In genomic region chr16:46573008-46573833, GRCh38 we compare ENCODE assay signal across 11 cellular contexts. TPM values are rescaled to one million over a fixed set of nuclear protein-coding genes. Genes with fewer than 3 reads are reported as not detected.
DNase-seq lines count a peak whose midpoint lies in the region; FAIRE-seq and TF ChIP-seq lines count a peak whose summit lies in the region.
"Had no signal": no experiment of that assay in that cellular context is flagged by ENCODE, and none has a peak within 500 bp of the region (broad histone marks: within the 10 kb centered on the region; RNA-seq: fewer than 3 reads in every experiment).

No MANE protein-coding gene starts in this region.

- no peaks in the 10 kb centered on the region for H3K36me3 ChIP-seq in astrocyte (ENCODE audit: insufficient read depth, low read length)
- H3K36me3 ChIP-seq: heart right ventricle had no signal

- no peak overlapping the region for H3K27ac ChIP-seq in astrocyte (ENCODE audit: low read depth, low read length)
- H3K27ac ChIP-seq: heart right ventricle had no signal

- no peaks in the 10 kb centered on the region for H3K79me2 ChIP-seq in astrocyte (ENCODE audit: insufficient read depth, low read length)

- no peaks in the 10 kb centered on the region for H4K20me1 ChIP-seq in astrocyte (ENCODE audit: insufficient read depth, low read length)

- in situ Hi-C loops in KBM-7 (cut with MboI; ENCODE audit: low pct_unique_long_range_greater_than_20kb, low sequenced_read_pairs): no loop called here

- H3K9ac ChIP-seq in astrocyte (ENCODE audit: low read length): no peak overlapping the region

- H3K4me1 ChIP-seq in astrocyte (ENCODE audit: insufficient read depth, low read length): peaks cover 7% of the 10 kb centered on the region
- H3K4me1 ChIP-seq: heart right ventricle had no signal

- H2AFZ ChIP-seq in astrocyte (ENCODE audit: low read depth, low read length): no peak overlapping the region

- H3K27me3 Mint-ChIP-seq in astrocyte (ENCODE audit: low read depth, unreplicated experiment): no peaks in the 10 kb centered on the region
- H3K27me3 Mint-ChIP-seq in type B pancreatic cell: no peaks in the 10 kb centered on the region
- H3K27me3 Mint-ChIP-seq: activated naive CD8-positive, alpha-beta T cell treated with anti-CD3 and anti-CD28 coated beads, Interleukin-2, amount 50 U/mL, for 24 hours had no signal

- DNase-seq in ELF-1 (ENCODE audit: low read depth, low spot score): peak; percentile 79
- peak; percentile 57 for DNase-seq in KBM-7
- peak; percentile 37 for DNase-seq in astrocyte (ENCODE audit: low read depth)
- peak; percentile 10 for DNase-seq in myocyte (ENCODE audit: low read depth)
- no peak for DNase-seq in NCI-H1436 treated with DMSO at 0.1 percent for 48 hours (lab: John Stamatoyannopoulos, UW)
- no peak for DNase-seq in type B pancreatic cell (ENCODE audit: extremely low spot score, unreplicated experiment)
- no peak for DNase-seq in DMS 273 treated with DMSO at 0.1 percent for 48 hours (lab: John Stamatoyannopoulos, UW)
- DNase-seq in lower leg skin (ENCODE audit: low spot score in 2 of 2): no peak
- DNase-seq: activated CD4-positive, CD25-positive, alpha-beta regulatory T cell; activated naive CD8-positive, alpha-beta T cell treated with anti-CD3 and anti-CD28 coated beads, Interleukin-2, amount 50 U/mL, for 24 hours; heart right ventricle had no signal

- H3K27me3 ChIP-seq in astrocyte (ENCODE audit: insufficient read depth, low read length): no peaks in the 10 kb centered on the region

- H3K4me3 Mint-ChIP-seq in astrocyte (ENCODE audit: unreplicated experiment) (no peak overlapping the region), type B pancreatic cell (no peak overlapping the region)
- H3K4me3 Mint-ChIP-seq: activated naive CD8-positive, alpha-beta T cell treated with anti-CD3 and anti-CD28 coated beads, Interleukin-2, amount 50 U/mL, for 24 hours had no signal

- H3K4me2 ChIP-seq in astrocyte (ENCODE audit: low read length): peak overlapping the region; percentile 36

- peaks cover 2% of the 10 kb centered on the region for H3K9me3 ChIP-seq in astrocyte (ENCODE audit: insufficient read depth, low read depth, low read length)

- FAIRE-seq in astrocyte (lab: Jason Lieb, UNC): no peak

- intact Hi-C loops in lower leg skin (cut with DNase I; ENCODE audit: low total_unique reads): no loop called here

- H3K4me1 Mint-ChIP-seq in astrocyte (ENCODE audit: low read depth, unreplicated experiment): peaks cover 8% of the 10 kb centered on the region
- no peaks in the 10 kb centered on the region for H3K4me1 Mint-ChIP-seq in type B pancreatic cell (ENCODE audit: unreplicated experiment)

- peak overlapping the region; percentile 26 for H3K27ac Mint-ChIP-seq in astrocyte (ENCODE audit: unreplicated experiment)
- no peak overlapping the region for H3K27ac Mint-ChIP-seq in type B pancreatic cell
- H3K27ac Mint-ChIP-seq: activated naive CD8-positive, alpha-beta T cell treated with anti-CD3 and anti-CD28 coated beads, Interleukin-2, amount 50 U/mL, for 24 hours had no signal

- H3K36me3 Mint-ChIP-seq in astrocyte (ENCODE audit: low read depth, unreplicated experiment) (no peaks in the 10 kb centered on the region), type B pancreatic cell (no peaks in the 10 kb centered on the region)

- no peak overlapping the region for H3K4me3 ChIP-seq in astrocyte (ENCODE audit: insufficient read depth, low read depth, low read length)
- H3K4me3 ChIP-seq in lower leg skin (ENCODE audit: low read depth, poor library complexity, severe bottlenecking): no peak overlapping the region
- H3K4me3 ChIP-seq: heart right ventricle had no signal

- 64 to 66% methylated on average over 27 of the region's 27 CpGs for WGBS in lower leg skin, 2 donors

- TF ChIP-seq POLR2A in lower leg skin (IDR thresholded peaks at IDR 0.05): no peak

- H3K9me3 Mint-ChIP-seq in astrocyte (ENCODE audit: unreplicated experiment): peaks cover 8% of the 10 kb centered on the region
- H3K9me3 Mint-ChIP-seq in type B pancreatic cell: no peaks in the 10 kb centered on the region
- H3K9me3 Mint-ChIP-seq: activated naive CD8-positive, alpha-beta T cell treated with anti-CD3 and anti-CD28 coated beads, Interleukin-2, amount 50 U/mL, for 24 hours had no signal

- TF ChIP-seq CTCF in astrocyte (IDR thresholded peaks at IDR 0.05; ENCODE audit: insufficient read depth, low read depth, low read length) (no peak), type B pancreatic cell (conservative IDR thresholded peaks at IDR 0.05) (no peak), lower leg skin (IDR thresholded peaks at IDR 0.05) (no peak)

RNA-seq across cellular contexts. Expression of gene SHCBP1, which starts 48.0 kb away (rescaled TPM):
- total RNA-seq in astrocyte (2.1 and 3.4 TPM in 2 replicates), myocyte (0.88 and 3.2 TPM in 2 replicates), type B pancreatic cell (ENCODE audit: low replicate concordance) (5.4 and 12.7 TPM in 2 replicates), lower leg skin (1 to 10 TPM in 3 of 4 donors, under 1 TPM in 1; 0.76 to 1.4 (median 1.3) TPM)
- polyA plus RNA-seq in myocyte (2012): 0.54 TPM

Comparison
In these comparisons a context has a peak if more than half of its experiments do, and no peak if none do; other contexts are left out.
1. DNase-seq: peak in ELF-1 (single experiment), KBM-7 (single experiment), astrocyte (single experiment) and myocyte (single experiment); none in NCI-H1436 treated with DMSO at 0.1 percent for 48 hours (single experiment), type B pancreatic cell (single experiment), DMS 273 treated with DMSO at 0.1 percent for 48 hours (single experiment) and lower leg skin (0 of 2).